1 cellular context compared by ENCODE assay signal in genomic region chr12:114676142-114676741, GRCh38.
TF ChIP-seq lines count a peak whose summit lies in the region.

No MANE protein-coding gene starts in this region.

TF ChIP-seq in H1, 55 proteins besides CTCF, POLR2A, EP300 and RAD21:
- TF ChIP-seq HDAC6 (IDR thresholded peaks at IDR 0.05; ENCODE audit: low read depth, low read length) (no peak), EZH2 (IDR thresholded peaks at IDR 0.05; ENCODE audit: low read depth, low read length, severe bottlenecking) (peak; percentile 43), CHD7 (IDR thresholded peaks at IDR 0.05; ENCODE audit: insufficient replicate concordance, low read length) (no peak), SP1 (IDR thresholded peaks at IDR 0.05; ENCODE audit: low read depth, low read length) (peak; percentile 1; the same call in 1 of the 2 replicates), KDM4A (IDR thresholded peaks at IDR 0.05; ENCODE audit: low read depth, low read length, severe bottlenecking) (no peak), CREB1 (IDR thresholded peaks at IDR 0.05) (no peak), JUND (IDR thresholded peaks at IDR 0.05; ENCODE audit: low read length) (no peak), SUZ12 (IDR thresholded peaks at IDR 0.05; ENCODE audit: low read length) (peak; percentile 51), TAF1 (IDR thresholded peaks at IDR 0.05; ENCODE audit: low read depth, low read length) (no peak)
